ENCODE assay signal across 2 cellular contexts in genomic region chr3:149998946-149999345, GRCh38.
TF ChIP-seq lines count a peak whose summit lies in the region.

No MANE protein-coding gene starts in this region.

TF ChIP-seq in HEK293, 187 proteins besides CTCF, POLR2A, EP300 and RAD21:
- peak; percentile 49; the same call in 1 of the 2 replicates for TF ChIP-seq ZNF146 (tag by site-specific recombination; IDR thresholded peaks at IDR 0.05)
- no peak for TF ChIP-seq INSM2 (tag by site-specific recombination; IDR thresholded peaks at IDR 0.05)

TF ChIP-seq in H1, 55 proteins besides CTCF, POLR2A, EP300 and RAD21:
- TF ChIP-seq ATF3 (IDR thresholded peaks at IDR 0.05; ENCODE audit: insufficient read depth, low read depth, low read length) (no peak), KDM1A (IDR thresholded peaks at IDR 0.05; ENCODE audit: borderline replicate concordance, low read length) (peak; percentile 36; the same call in 1 of the 2 replicates)
